In genomic region chr2:107545851-107546250, GRCh38 we compare ENCODE assay signal across 19 cellular contexts.
DNase-seq lines count a peak whose midpoint lies in the region; ATAC-seq and TF ChIP-seq lines count a peak whose summit lies in the region.
"Had no signal": no experiment of that assay in that cellular context is flagged by ENCODE, and none has a peak within 500 bp of the region (broad histone marks: within the 10 kb centered on the region; RNA-seq: fewer than 3 reads in every experiment).

No MANE protein-coding gene starts in this region.

- H3K4me1 ChIP-seq in right cardiac atrium (ENCODE audit: control insufficient read depth, insufficient read depth, low read length) (peaks cover 2% of the 10 kb centered on the region), left ventricle myocardium inferior (peaks cover 9% of the 10 kb centered on the region), endocrine pancreas (ENCODE audit: control insufficient read depth, insufficient read depth, low read length) (peaks cover 5% of the 10 kb centered on the region)
- H3K4me1 ChIP-seq: A549 had no signal

- H3K36me3 ChIP-seq in left ventricle myocardium inferior (no peaks in the 10 kb centered on the region), endocrine pancreas (ENCODE audit: control insufficient read depth, insufficient read depth, low read length) (no peaks in the 10 kb centered on the region)

- H3K27ac ChIP-seq in right cardiac atrium (ENCODE audit: low read length), result no peak overlapping the region
- H3K27ac ChIP-seq in left ventricle myocardium inferior (replicated peaks), result no peak overlapping the region
- no peak overlapping the region for H3K27ac ChIP-seq in substantia nigra (ENCODE audit: low read depth, low read length, poor library complexity, severe bottlenecking)
- H3K27ac ChIP-seq: 22Rv1, A549 had no signal

- DNase-seq in right cardiac atrium, result no peak
- no peak for DNase-seq in left ventricle myocardium inferior
- peak; percentile 2 for DNase-seq in fibroblast of villous mesenchyme (ENCODE audit: low read depth)
- no peak for DNase-seq in Kasumi-1 (lab: John Stamatoyannopoulos, UW)
- DNase-seq in substantia nigra (lab: John Stamatoyannopoulos, UW), result no peak
- DNase-seq: C1 segment of cervical spinal cord; Calu3; CD4-positive, alpha-beta memory T cell; COR-L47; DMS53; DMS79 treated with DMSO at 0.1 percent for 48 hours; GF-D8; H9 had no signal

- intact Hi-C loops in right cardiac atrium (cut with DNase I) (no loop called here), left ventricle myocardium inferior (cut with micrococcal nuclease) (no loop called here)

- H3K27me3 ChIP-seq in right cardiac atrium (ENCODE audit: control insufficient read depth, insufficient read depth) (no peaks in the 10 kb centered on the region), left ventricle myocardium inferior (ENCODE audit: low read depth) (no peaks in the 10 kb centered on the region), endocrine pancreas (ENCODE audit: control insufficient read depth, insufficient read depth, low read length) (no peaks in the 10 kb centered on the region)

- H3K9me3 ChIP-seq in right cardiac atrium (ENCODE audit: control insufficient read depth, low read length) (no peaks in the 10 kb centered on the region), left ventricle myocardium inferior (replicated peaks) (no peaks in the 10 kb centered on the region), endocrine pancreas (ENCODE audit: control insufficient read depth, low read length) (no peaks in the 10 kb centered on the region)
- H3K9me3 ChIP-seq: A549 had no signal

- H3K4me3 ChIP-seq in right cardiac atrium (ENCODE audit: low read length), result peak overlapping the region; percentile 11
- H3K4me3 ChIP-seq in left ventricle myocardium inferior, result no peak overlapping the region
- H3K4me3 ChIP-seq in endocrine pancreas (ENCODE audit: control insufficient read depth, insufficient read depth, low read length), result peak overlapping the region; percentile 42
- H3K4me3 ChIP-seq in fibroblast of villous mesenchyme (ENCODE audit: low read depth, low read length), result no peak overlapping the region
- H3K4me3 ChIP-seq: A549, GM23338 had no signal

- 43% methylated on average over 4 of the region's 4 CpGs for WGBS in right cardiac atrium

- ATAC-seq in right cardiac atrium, result no peak
- no peak for ATAC-seq in HG03139 (IDR thresholded peaks at IDR 0.05; ENCODE audit: unreplicated experiment)
- ATAC-seq: A549, GM23338, HCT116 had no signal

- H3K9ac ChIP-seq in endocrine pancreas (ENCODE audit: control insufficient read depth, insufficient read depth, low read length), result no peak overlapping the region

- TF ChIP-seq CTCF in left ventricle myocardium inferior (IDR thresholded peaks at IDR 0.05; ENCODE audit: borderline replicate concordance) (no peak), fibroblast of villous mesenchyme (IDR thresholded peaks at IDR 0.05; ENCODE audit: insufficient read depth, low read depth, low read length) (no peak)

Comparison
In these comparisons a context has a peak if more than half of its experiments do, and no peak if none do; other contexts are left out.
1. H3K4me3 ChIP-seq: peak in right cardiac atrium (single experiment) and endocrine pancreas (single experiment); none in left ventricle myocardium inferior (single experiment) and fibroblast of villous mesenchyme (single experiment).